In the genomic region with DNA sequence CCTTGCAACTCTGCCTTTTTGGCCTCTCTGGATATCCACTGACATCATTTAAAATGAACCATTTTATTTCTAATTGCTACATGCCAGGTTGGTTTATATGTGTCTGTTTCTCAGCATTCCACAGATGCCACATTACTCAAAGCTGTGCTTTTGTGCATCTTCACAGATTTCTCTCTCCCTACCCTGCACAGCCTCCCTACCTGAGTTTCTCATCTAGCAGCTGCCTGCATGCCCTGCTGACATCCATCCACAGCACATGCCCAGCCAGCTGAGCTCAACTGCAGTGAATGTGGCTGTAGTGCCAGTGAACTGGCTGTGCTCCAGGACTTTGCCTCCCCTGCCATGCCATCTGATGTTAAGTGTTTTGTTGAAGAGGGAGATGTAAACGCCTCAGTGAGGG, we compare ENCODE assay signal across 15 cellular contexts. TPM values are rescaled to one million over a fixed set of nuclear protein-coding genes. Genes with fewer than 3 reads are reported as not detected.
A peak's percentile ranks its signal among the peaks of the same experiment; 100 is the strongest.
DNase-seq lines count a peak whose midpoint lies in the region; ATAC-seq lines count a peak whose summit lies in the region.
"Had no signal": no experiment of that assay in that cellular context is flagged by ENCODE, and none has a peak within 500 bp of the region (broad histone marks: within the 10 kb centered on the region; RNA-seq: fewer than 3 reads in every experiment).

No MANE protein-coding gene starts in this region.

- in situ Hi-C loops in Caki2 (cut with HindIII; ENCODE audit: low pct_unique_long_range_greater_than_20kb, low sequenced_read_pairs) = no loop called here

- no peak overlapping the region for H3K27ac Mint-ChIP-seq in activated naive CD8-positive, alpha-beta T cell treated with anti-CD3 and anti-CD28 coated beads for 36 hours
- no peak overlapping the region for H3K27ac Mint-ChIP-seq in activated CD8-positive, alpha-beta memory T cell treated with anti-CD3 and anti-CD28 coated beads, Interleukin-2, amount 10 ng/mL, durations not matched to agents 7 days and 5 days
- H3K27ac Mint-ChIP-seq: activated CD4-positive, alpha-beta T cell treated with anti-CD3 and anti-CD28 coated beads for 36 hours; CD8-positive, alpha-beta memory T cell had no signal

- H3K4me1 Mint-ChIP-seq in activated naive CD8-positive, alpha-beta T cell treated with anti-CD3 and anti-CD28 coated beads for 36 hours = peaks cover 9% of the 10 kb centered on the region
- peaks cover 15% of the 10 kb centered on the region for H3K4me1 Mint-ChIP-seq in activated CD8-positive, alpha-beta memory T cell treated with anti-CD3 and anti-CD28 coated beads, Interleukin-2, amount 10 ng/mL, durations not matched to agents 7 days and 5 days

- ATAC-seq in GM19463 (IDR thresholded peaks at IDR 0.05; ENCODE audit: unreplicated experiment) = no peak
- no peak for ATAC-seq in HG03097 (IDR thresholded peaks at IDR 0.05; ENCODE audit: low FRiP score, unreplicated experiment)
- no peak for ATAC-seq in activated CD8-positive, alpha-beta memory T cell treated with anti-CD3 and anti-CD28 coated beads, Interleukin-2, amount 10 ng/mL, durations not matched to agents 7 days and 5 days
- ATAC-seq: activated CD4-positive, alpha-beta T cell treated with anti-CD3 and anti-CD28 coated beads for 36 hours had no signal

- no peaks in the 10 kb centered on the region for H3K27me3 Mint-ChIP-seq in activated naive CD8-positive, alpha-beta T cell treated with anti-CD3 and anti-CD28 coated beads for 36 hours
- H3K27me3 Mint-ChIP-seq in activated CD8-positive, alpha-beta memory T cell treated with anti-CD3 and anti-CD28 coated beads, Interleukin-2, amount 10 ng/mL, durations not matched to agents 7 days and 5 days = no peaks in the 10 kb centered on the region
- H3K27me3 Mint-ChIP-seq: activated CD4-positive, alpha-beta T cell treated with anti-CD3 and anti-CD28 coated beads for 36 hours; CD8-positive, alpha-beta memory T cell had no signal

- CTCF ChIA-PET in activated CD8-positive, alpha-beta memory T cell treated with anti-CD3 and anti-CD28 coated beads, Interleukin-2, amount 10 ng/mL, durations not matched to agents 7 days and 5 days (lab: Charles Lee) = no interaction called here

- H3K4me3 Mint-ChIP-seq in activated naive CD8-positive, alpha-beta T cell treated with anti-CD3 and anti-CD28 coated beads for 36 hours = no peak overlapping the region
- no peak overlapping the region for H3K4me3 Mint-ChIP-seq in activated CD8-positive, alpha-beta memory T cell treated with anti-CD3 and anti-CD28 coated beads, Interleukin-2, amount 10 ng/mL, durations not matched to agents 7 days and 5 days
- H3K4me3 Mint-ChIP-seq: activated CD4-positive, alpha-beta T cell treated with anti-CD3 and anti-CD28 coated beads for 36 hours; CD8-positive, alpha-beta memory T cell had no signal

- H3K9me3 Mint-ChIP-seq in activated naive CD8-positive, alpha-beta T cell treated with anti-CD3 and anti-CD28 coated beads for 36 hours = no peaks in the 10 kb centered on the region
- no peaks in the 10 kb centered on the region for H3K9me3 Mint-ChIP-seq in activated CD8-positive, alpha-beta memory T cell treated with anti-CD3 and anti-CD28 coated beads, Interleukin-2, amount 10 ng/mL, durations not matched to agents 7 days and 5 days (ENCODE audit: low read depth)
- H3K9me3 Mint-ChIP-seq: CD8-positive, alpha-beta memory T cell had no signal

- DNase-seq in Caki2 (ENCODE audit: low read depth) (peak; percentile 13), NCI-H1092 treated with DMSO at 0.1 percent for 48 hours (lab: John Stamatoyannopoulos, UW) (peak; percentile 71), amygdala (lab: John Stamatoyannopoulos, UW) (peak in 42 of 56 donors; percentile 6 to 79 (median 40)), medulla oblongata (ENCODE audit: extremely low spot score) (peak; percentile 80)
- no peak for DNase-seq in activated naive CD8-positive, alpha-beta T cell treated with anti-CD3 and anti-CD28 coated beads for 36 hours
- DNase-seq in activated CD8-positive, alpha-beta memory T cell treated with anti-CD3 and anti-CD28 coated beads, Interleukin-2, amount 10 ng/mL, durations not matched to agents 7 days and 5 days = no peak
- DNase-seq: activated CD4-positive, alpha-beta T cell treated with anti-CD3 and anti-CD28 coated beads for 36 hours; activated gamma-delta T cell treated with Interleukin-2 at 50 U/mL for 16 hours; CD8-positive, alpha-beta memory T cell; foreskin fibroblast; lower lobe of right lung; NCI-H146 had no signal

- H3K36me3 Mint-ChIP-seq in activated naive CD8-positive, alpha-beta T cell treated with anti-CD3 and anti-CD28 coated beads for 36 hours = peaks cover 11% of the 10 kb centered on the region
- H3K36me3 Mint-ChIP-seq in activated CD8-positive, alpha-beta memory T cell treated with anti-CD3 and anti-CD28 coated beads, Interleukin-2, amount 10 ng/mL, durations not matched to agents 7 days and 5 days = peaks cover 2% of the 10 kb centered on the region

RNA-seq across cellular contexts. Expression of gene PKP4, which starts 44.5 kb away (rescaled TPM):
- 7.9 and 15.1 TPM in 2 replicates for total RNA-seq in Caki2 (2014; rRNA removed; shearing (Covaris generic); ENCODE audit: low replicate concordance)
- 10 to 100 TPM; 35.3 to 38.2 TPM for total RNA-seq in activated naive CD8-positive, alpha-beta T cell treated with anti-CD3 and anti-CD28 coated beads for 36 hours
- total RNA-seq in activated CD8-positive, alpha-beta memory T cell treated with anti-CD3 and anti-CD28 coated beads, Interleukin-2, amount 10 ng/mL, durations not matched to agents 7 days and 5 days = 10 to 100 TPM; 32.0 to 40.6 TPM

RNA-seq across cellular contexts. Expression of gene CCDC148, which starts 44.7 kb away (rescaled TPM):
- total RNA-seq in Caki2 (2014; rRNA removed; shearing (Covaris generic); ENCODE audit: low replicate concordance) = 0.41 and 7.2 TPM in 2 replicates
- total RNA-seq in activated naive CD8-positive, alpha-beta T cell treated with anti-CD3 and anti-CD28 coated beads for 36 hours = not detected
- not detected for total RNA-seq in activated CD8-positive, alpha-beta memory T cell treated with anti-CD3 and anti-CD28 coated beads, Interleukin-2, amount 10 ng/mL, durations not matched to agents 7 days and 5 days
- total RNA-seq: pulmonary artery endothelial cell had no signal

Comparison
In these comparisons a context has a peak if more than half of its experiments do, and no peak if none do; other contexts are left out.
1. DNase-seq: peak in Caki2 (single experiment), NCI-H1092 treated with DMSO at 0.1 percent for 48 hours (single experiment), amygdala (42 of 56) and medulla oblongata (single experiment); none in activated naive CD8-positive, alpha-beta T cell treated with anti-CD3 and anti-CD28 coated beads for 36 hours (single experiment) and activated CD8-positive, alpha-beta memory T cell treated with anti-CD3 and anti-CD28 coated beads, Interleukin-2, amount 10 ng/mL, durations not matched to agents 7 days and 5 days (single experiment).